In the genomic region with DNA sequence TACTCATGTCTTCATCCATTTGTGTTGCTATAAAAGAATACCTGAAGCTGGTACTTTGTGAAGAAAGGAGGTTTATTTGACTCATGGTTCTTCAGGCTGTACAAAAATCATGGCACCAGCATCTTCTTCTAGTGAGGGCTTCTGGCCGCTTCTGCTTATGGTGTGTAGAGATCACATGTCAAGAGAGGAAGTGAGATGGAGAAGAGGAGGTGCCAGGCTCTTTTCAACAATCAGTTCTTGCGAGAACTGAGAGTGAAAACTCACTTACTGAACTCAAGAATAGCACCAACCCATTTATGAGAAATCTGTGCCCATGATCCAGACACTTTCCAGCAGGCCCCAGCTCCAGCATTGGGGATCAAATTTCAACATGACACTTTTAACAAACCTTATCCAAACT, we compare ENCODE assay signal across 15 cellular contexts. TPM values are rescaled to one million over a fixed set of nuclear protein-coding genes. Genes with fewer than 3 reads are reported as not detected.
DNase-seq lines count a peak whose midpoint lies in the region; ATAC-seq lines count a peak whose summit lies in the region.
"Had no signal": no experiment of that assay in that cellular context is flagged by ENCODE, and none has a peak within 500 bp of the region (broad histone marks: within the 10 kb centered on the region; RNA-seq: fewer than 3 reads in every experiment).

No MANE protein-coding gene starts in this region.

- DNase-seq in dedifferentiated amniotic fluid mesenchymal stem cell (ENCODE audit: extremely low spot score) (no peak), NCI-H1417 treated with DMSO at 0.1 percent for 48 hours (lab: John Stamatoyannopoulos, UW) (no peak), 8988T (no peak)
- DNase-seq: activated CD4-positive, alpha-beta T cell treated with anti-CD3 and anti-CD28 coated beads, Interleukin-2, amount 10 ng/mL, durations not matched to agents 7 days and 5 days; H9; mammary epithelial cell; NCI-H226; T-helper 2 cell had no signal

- ATAC-seq in GM18517 (IDR thresholded peaks at IDR 0.05; ENCODE audit: unreplicated experiment) (peak; percentile 98), GM21381 (IDR thresholded peaks at IDR 0.05; ENCODE audit: unreplicated experiment) (peak; percentile 68), HG02884 (IDR thresholded peaks at IDR 0.05; ENCODE audit: unreplicated experiment) (peak; percentile 72), HG03565 (IDR thresholded peaks at IDR 0.05; ENCODE audit: unreplicated experiment) (peak; percentile 81), esophagus mucosa (no peak)
- ATAC-seq: activated T-helper 17 cell treated with anti-CD3 and anti-CD28 coated beads, Interleukin-2, amount 50 U/mL, for 72 hours; Panc1 had no signal

RNA-seq across cellular contexts. Expression of a gene that starts 30.0 kb away (rescaled TPM):
- 18.5 TPM for total RNA-seq in esophagus mucosa
